16 cellular contexts compared by ENCODE assay signal in the genomic region with DNA sequence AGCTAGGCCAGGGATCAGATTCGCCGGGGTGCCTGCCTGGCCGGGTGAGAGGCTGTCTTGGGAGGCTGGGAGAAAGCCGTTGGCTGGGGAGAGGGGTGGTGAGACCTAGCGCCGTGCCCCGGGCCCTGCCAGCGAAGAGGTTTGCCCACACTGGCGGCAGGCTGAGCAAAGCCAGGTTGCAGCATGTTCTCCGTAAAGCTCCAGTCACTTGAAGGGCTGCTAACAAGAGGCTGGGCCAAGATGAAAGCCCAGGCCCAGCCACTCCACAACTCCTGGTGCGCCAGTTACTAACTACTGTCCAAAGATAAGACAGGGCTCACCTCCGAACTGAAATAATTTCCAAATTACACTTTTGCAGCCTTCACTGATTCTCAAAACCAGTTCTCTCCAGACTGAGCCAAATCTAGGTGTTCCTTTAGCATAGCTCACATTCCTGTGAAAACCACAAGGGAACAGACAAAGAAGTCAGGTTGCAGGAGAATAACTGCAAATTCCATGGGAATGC. TPM values are rescaled to one million over a fixed set of nuclear protein-coding genes. Genes with fewer than 3 reads are reported as not detected.
DNase-seq lines count a peak whose midpoint lies in the region; ATAC-seq, FAIRE-seq and TF ChIP-seq lines count a peak whose summit lies in the region.
"Had no signal": no experiment of that assay in that cellular context is flagged by ENCODE, and none has a peak within 500 bp of the region (broad histone marks: within the 10 kb centered on the region; RNA-seq: fewer than 3 reads in every experiment).

No MANE protein-coding gene starts in this region.

- H3K36me3 ChIP-seq in breast epithelium (no peaks in the 10 kb centered on the region), kidney (ENCODE audit: control insufficient read depth in 1 of 2, insufficient read depth in 2 of 2, low read length in 2 of 2) (peaks cover 22 to 49% of the 10 kb centered on the region in 2 donors), suprapubic skin (peaks cover 46% of the 10 kb centered on the region)

- DNase-seq in M059J (ENCODE audit: low read depth) (peak; percentile 52), breast epithelium (ENCODE audit: low spot score in 2 of 2) (no peak), kidney (no peak), suprapubic skin (ENCODE audit: low spot score in 2 of 2) (no peak), KBM-7 (no peak), NCI-H1092 treated with DMSO at 0.1 percent for 48 hours (lab: John Stamatoyannopoulos, UW) (no peak), mucosa of gallbladder (ENCODE audit: low spot score) (no peak)
- DNase-seq: activated CD4-positive, alpha-beta T cell treated with anti-CD3 and anti-CD28 coated beads for 1 hour; DMS 273 treated with DMSO at 0.1 percent for 48 hours; HCEC 1CT; NCI-H1930; NCI-H524; stimulated activated naive CD8-positive, alpha-beta T cell treated with anti-CD3 and anti-CD28 coated beads, Interleukin-15, amount 100 ng/mL, for 72 hours had no signal

- WGBS in suprapubic skin: 81% methylated on average over 5 of the region's 12 CpGs

- H3K4me3 ChIP-seq in breast epithelium (peak overlapping the region in 1 of 3 donors; percentile 32), kidney (ENCODE audit: low read length in 2 of 2) (no peak overlapping the region), suprapubic skin (no peak overlapping the region)
- H3K4me3 ChIP-seq: esophagus muscularis mucosa had no signal

- intact Hi-C loops in breast epithelium (cut with DNase I; ENCODE audit: low total_unique reads) (no loop called here), kidney (cut with DNase I) (no loop called here)

- no peak for TF ChIP-seq EP300 in suprapubic skin (IDR thresholded peaks at IDR 0.05)

- H3K9me3 ChIP-seq in breast epithelium (no peaks in the 10 kb centered on the region), kidney (ENCODE audit: control insufficient read depth in 1 of 2, low read length in 2 of 2) (no peaks in the 10 kb centered on the region), suprapubic skin (no peaks in the 10 kb centered on the region)
- H3K9me3 ChIP-seq: esophagus muscularis mucosa, neutrophil had no signal

- TF ChIP-seq CTCF in breast epithelium (IDR thresholded peaks at IDR 0.05) (no peak), kidney (IDR thresholded peaks at IDR 0.05; ENCODE audit: borderline replicate concordance, extremely low read depth, insufficient read depth) (no peak), suprapubic skin (IDR thresholded peaks at IDR 0.05) (no peak)

- no peak for TF ChIP-seq POLR2A in breast epithelium (IDR thresholded peaks at IDR 0.05)
- TF ChIP-seq POLR2A in suprapubic skin (IDR thresholded peaks at IDR 0.05): no peak

- H3K27ac ChIP-seq in breast epithelium (peak overlapping the region; percentile 88 to 93), kidney (ENCODE audit: low read depth in 2 of 2, low read length in 2 of 2) (peak overlapping the region; percentile 23 to 48), suprapubic skin (peak overlapping the region; percentile 34)
- H3K27ac ChIP-seq: esophagus muscularis mucosa, neutrophil had no signal

- H3K9ac ChIP-seq in kidney (ENCODE audit: low read length in 2 of 2): peak overlapping the region in 1 of 2 donors; percentile 31

- in situ Hi-C loops in KBM-7 (cut with MboI; ENCODE audit: low pct_unique_long_range_greater_than_20kb, low sequenced_read_pairs): no loop called here

- FAIRE-seq in kidney (lab: Jason Lieb, UNC): no peak

- no peak for ATAC-seq in HG03432 (IDR thresholded peaks at IDR 0.05; ENCODE audit: unreplicated experiment)
- ATAC-seq: stimulated activated naive CD8-positive, alpha-beta T cell treated with anti-CD3 and anti-CD28 coated beads, Interleukin-15, amount 100 ng/mL, for 72 hours had no signal

- H3K27me3 ChIP-seq in breast epithelium (no peaks in the 10 kb centered on the region), suprapubic skin (no peaks in the 10 kb centered on the region)
- H3K27me3 ChIP-seq: esophagus muscularis mucosa, neutrophil had no signal

- H3K4me1 ChIP-seq in breast epithelium (peaks cover 23 to 36% of the 10 kb centered on the region in 2 donors), kidney (ENCODE audit: control insufficient read depth in 1 of 2, insufficient read depth in 1 of 2, low read depth in 1 of 2, low read length in 2 of 2) (peaks cover 16 to 44% of the 10 kb centered on the region in 2 donors), suprapubic skin (peaks cover 42% of the 10 kb centered on the region)

RNA-seq across cellular contexts. Expression of gene ELAVL1, which starts 16.3 kb away (rescaled TPM):
- total RNA-seq in M059J (2014; rRNA removed; shearing (Covaris generic)): 57.5 and 75.3 TPM in 2 replicates
- 10 to 100 TPM; 28.6 to 30.8 (median 29.7) TPM for total RNA-seq in breast epithelium
- 64.7 TPM for total RNA-seq in kidney
- 34.6 TPM for polyA plus RNA-seq in kidney (ENCODE audit: insufficient read depth, low read depth, low replicate concordance)
- 10 to 100 TPM; 32.4 to 38.2 (median 37.2) TPM for total RNA-seq in suprapubic skin
- 68.9 TPM for total RNA-seq in mucosa of gallbladder

RNA-seq across cellular contexts. Expression of gene TIMM44, which starts 45.7 kb away (rescaled TPM):
- total RNA-seq in M059J (2014; rRNA removed; shearing (Covaris generic)): 41.4 and 57.6 TPM in 2 replicates
- total RNA-seq in breast epithelium (10 to 100 TPM; 29.3 to 59.6 (median 57.8) TPM), kidney (57.8 TPM), suprapubic skin (10 to 100 TPM; 34.6 to 85.1 (median 54.5) TPM), mucosa of gallbladder (46.2 TPM)
- polyA plus RNA-seq in kidney (ENCODE audit: insufficient read depth, low read depth, low replicate concordance): 46.7 TPM

Comparison
In these comparisons a context has a peak if more than half of its experiments do, and no peak if none do; other contexts are left out.
1. H3K27ac ChIP-seq: peak in every context shown above with its lines; median percentile 90 in breast epithelium; 36 in kidney; 34 in suprapubic skin.